Comparison of ENCODE assay signal across 26 cellular contexts in genomic region chr19:7969560-7969949, GRCh38. TPM values are rescaled to one million over a fixed set of nuclear protein-coding genes. Genes with fewer than 3 reads are reported as not detected.
A peak's percentile ranks its signal among the peaks of the same experiment; 100 is the strongest.
DNase-seq lines count a peak whose midpoint lies in the region; ATAC-seq, FAIRE-seq and TF ChIP-seq lines count a peak whose summit lies in the region.
"Had no signal": no experiment of that assay in that cellular context is flagged by ENCODE, and none has a peak within 500 bp of the region (broad histone marks: within the 10 kb centered on the region; RNA-seq: fewer than 3 reads in every experiment).

No MANE protein-coding gene starts in this region.

- no peaks in the 10 kb centered on the region for H3K27me3 ChIP-seq in GM23338 (ENCODE audit: insufficient read depth)
- H3K27me3 ChIP-seq in OCI-LY3 (ENCODE audit: low read depth, low read length), result no peaks in the 10 kb centered on the region
- H3K27me3 ChIP-seq in H1 (replicated peaks in 1 of 4; ENCODE audit: control insufficient read depth in 3 of 4, extremely low read depth in 1 of 4, insufficient read depth in 3 of 4, low read length in 3 of 4), result no peaks in the 10 kb centered on the region
- no peaks in the 10 kb centered on the region for H3K27me3 ChIP-seq in trophoblast cell (ENCODE audit: insufficient read depth, low read length)
- H3K27me3 ChIP-seq: BE2C, SJSA1 had no signal

- CTCF ChIA-PET in H1 (lab: Charles Lee; ENCODE audit: partially characterized antibody), result interaction anchor here (0.6 to 4.9 kb wide), 23 partner anchors 9 to 467 kb away, joined by 3 to 36 read pairs (median 5); partner anchors contain the start of gene TIMM44

- no peaks in the 10 kb centered on the region for H3K23me2 ChIP-seq in H1 (ENCODE audit: low read depth, low read length)

- peak; percentile 77 for FAIRE-seq in H1 (lab: Jason Lieb, UNC)
- FAIRE-seq: G401.6, HTR-8/SVneo, K562 had no signal

- H3K4me3 ChIP-seq in GM23338 (no peak overlapping the region), OCI-LY3 (ENCODE audit: low read length) (no peak overlapping the region), H1 (ENCODE audit: extremely low read depth in 1 of 4, insufficient read depth in 2 of 4, low read depth in 3 of 4, low read length in 4 of 4) (no peak overlapping the region; a peak in 1 of 8 replicates), trophoblast cell (ENCODE audit: low read depth, low read length) (no peak overlapping the region)
- H3K4me3 ChIP-seq: K562, PC-9, SJSA1 had no signal

- no peaks in the 10 kb centered on the region; the same call in 1 of the 2 replicates for H3K79me2 ChIP-seq in GM23338 (replicated peaks; ENCODE audit: insufficient read depth)
- no peaks in the 10 kb centered on the region for H3K79me2 ChIP-seq in OCI-LY3 (ENCODE audit: low read length)
- H3K79me2 ChIP-seq in H1 (ENCODE audit: control insufficient read depth in 1 of 2, insufficient read depth in 2 of 2, low read length in 2 of 2), result peaks cover 0 to 3% of the 10 kb centered on the region in 2 experiments; a peak in 1 of 4 replicates
- H3K79me2 ChIP-seq in trophoblast cell (ENCODE audit: control insufficient read depth, insufficient read depth, low read length, poor library complexity), result no peaks in the 10 kb centered on the region

- 30% methylated on average over 11 of the region's 11 CpGs; no CpG with 5 or more reads in 1 of the 2 experiments for WGBS in H1 (ENCODE audit: extremely low coverage in 1 of 2, insufficient coverage in 1 of 2, insufficient read length in 1 of 2, insufficient replicate concordance in 2 of 2, low coverage in 1 of 2, low lambda C conversion rate in 2 of 2, missing lambda C conversion rate in 1 of 2), 2 experiments
- no CpG with 5 or more reads among the region's 11 CpGs for WGBS in trophoblast cell (ENCODE audit: extremely low coverage, insufficient coverage, insufficient read length)

- H4K91ac ChIP-seq in H1 (replicated peaks; ENCODE audit: insufficient read length, low read length) (no peak overlapping the region), trophoblast cell (ENCODE audit: low read depth, low read length) (no peak overlapping the region)

- H2BK120ac ChIP-seq in H1 (replicated peaks; ENCODE audit: low read depth, low read length) (no peak overlapping the region), trophoblast cell (ENCODE audit: insufficient read depth, low read length, poor library complexity) (no peak overlapping the region)

- H3K79me1 ChIP-seq in H1 (ENCODE audit: low read depth, low read length) (no peaks in the 10 kb centered on the region; the same call in none of the 2 replicates), trophoblast cell (ENCODE audit: low read length) (peaks cover 4% of the 10 kb centered on the region)

- H2BK5ac ChIP-seq in H1 (ENCODE audit: low read depth, low read length) (peak overlapping the region; percentile 28; the same call in 1 of the 2 replicates), trophoblast cell (ENCODE audit: low read depth, low read length, poor library complexity) (no peak overlapping the region)

- no peaks in the 10 kb centered on the region for H3K9me3 ChIP-seq in OCI-LY3 (ENCODE audit: insufficient read depth, low read length)
- no peaks in the 10 kb centered on the region for H3K9me3 ChIP-seq in H1 (ENCODE audit: insufficient read depth in 2 of 2, low read depth in 1 of 2, low read length in 1 of 2)
- no peaks in the 10 kb centered on the region for H3K9me3 ChIP-seq in trophoblast cell (ENCODE audit: insufficient read depth, low read depth, low read length)
- H3K9me3 ChIP-seq: BE2C, SJSA1 had no signal

- H4K8ac ChIP-seq in H1 (ENCODE audit: extremely low read depth, insufficient read depth, low read length) (no peak overlapping the region; the same call in 1 of the 2 replicates), trophoblast cell (ENCODE audit: low read depth, low read length) (no peak overlapping the region)

- POLR2A ChIA-PET in H1 (lab: Charles Lee; ENCODE audit: partially characterized antibody), result interaction anchor here (0.8 to 6.2 kb wide), 10 partner anchors 10 to 99 kb away, joined by 3 to 55 read pairs (median 6); partner anchors contain the start of genes CTXN1 and TIMM44

- peak; percentile 87 for DNase-seq in GM23338 (ENCODE audit: low spot score)
- DNase-seq in H1 (ENCODE audit: low read depth in 1 of 2, low spot score in 2 of 2), result peak in 1 of 2 experiments; percentile 34
- peak; percentile 78 for DNase-seq in iPS-NIHi11 (ENCODE audit: low spot score)
- DNase-seq in trophoblast cell, result no peak
- DNase-seq in GOT3 (lab: John Stamatoyannopoulos, UW), result no peak
- DNase-seq in midbrain (lab: John Stamatoyannopoulos, UW), result no peak
- DNase-seq: BE2C; CD4-positive, CD25-positive, alpha-beta regulatory T cell; COR-L47; DMS 273 treated with DMSO at 0.1 percent for 48 hours; DND-41; HCEC 1CT; NCI-H1105; NCI-H1694; NCI-H2081 treated with DMSO at 0.1 percent for 48 hours; NCI-H510A; NCI-H748 treated with DMSO at 0.1 percent for 48 hours; PC-9 had no signal

- no peaks in the 10 kb centered on the region for H3K9me3 Mint-ChIP-seq in GM23338
- H3K9me3 Mint-ChIP-seq: CD4-positive, CD25-positive, alpha-beta regulatory T cell had no signal

- H3K27ac ChIP-seq in GM23338 (ENCODE audit: low read depth), result peak overlapping the region; percentile 27
- peak overlapping the region; percentile 22; the same call in 1 of the 2 replicates for H3K27ac ChIP-seq in OCI-LY3 (ENCODE audit: low read length)
- H3K27ac ChIP-seq in H1 (ENCODE audit: low read depth, low read length), result peak overlapping the region; percentile 49; the same call in 1 of the 2 replicates
- H3K27ac ChIP-seq in trophoblast cell (ENCODE audit: low read depth, low read length), result no peak overlapping the region
- H3K27ac ChIP-seq: HL-60, PC-9, SJSA1 had no signal

- peak overlapping the region; percentile 29 for H3K4me2 ChIP-seq in GM23338
- no peak overlapping the region for H3K4me2 ChIP-seq in OCI-LY3 (ENCODE audit: low read length)
- peak overlapping the region; percentile 32 to 58; a peak in 2 of 4 replicates for H3K4me2 ChIP-seq in H1 (ENCODE audit: insufficient read depth in 1 of 2, low read depth in 2 of 2, low read length in 2 of 2)
- no peak overlapping the region for H3K4me2 ChIP-seq in trophoblast cell (ENCODE audit: low read length)
- H3K4me2 ChIP-seq: PC-9 had no signal

- H3F3A ChIP-seq in GM23338 (replicated peaks; ENCODE audit: low read depth), result peaks cover 51% of the 10 kb centered on the region

- H4K5ac ChIP-seq in H1 (ENCODE audit: insufficient read length, low read depth, low read length), result no peak overlapping the region

- H3K9me2 ChIP-seq in GM23338 (ENCODE audit: insufficient read depth), result no peaks in the 10 kb centered on the region

- H3K27ac Mint-ChIP-seq in GM23338, result peak overlapping the region; percentile 42

- H2BK15ac ChIP-seq in H1 (ENCODE audit: low read length), result no peak overlapping the region

- no peak overlapping the region; the same call in 2 of the 3 replicates for H3K4me3 Mint-ChIP-seq in GM23338
- H3K4me3 Mint-ChIP-seq: CD4-positive, CD25-positive, alpha-beta regulatory T cell had no signal

- H3K18ac ChIP-seq in H1 (ENCODE audit: extremely low read depth, low read length) (peak overlapping the region; percentile 25; the same call in 1 of the 2 replicates), trophoblast cell (ENCODE audit: low read length) (no peak overlapping the region)

- no peak overlapping the region for H3K56ac ChIP-seq in H1 (replicated peaks; ENCODE audit: insufficient read length, low read depth, low read length)

- H2AK5ac ChIP-seq in H1 (ENCODE audit: low read depth, low read length) (no peak overlapping the region), trophoblast cell (ENCODE audit: low read length) (no peak overlapping the region)

- peaks cover 23% of the 10 kb centered on the region for H3K4me1 Mint-ChIP-seq in GM23338

- no peak; a peak in 1 of 4 replicates for TF ChIP-seq CTCF in GM23338 (conservative IDR thresholded peaks at IDR 0.05; ENCODE audit: low read depth in 2 of 2)
- TF ChIP-seq CTCF in OCI-LY3 (IDR thresholded peaks at IDR 0.05; ENCODE audit: low read depth, low read length), result no peak
- TF ChIP-seq CTCF in H1 (IDR thresholded peaks at IDR 0.05; ENCODE audit: control extremely low read depth in 1 of 3, insufficient read depth in 1 of 3, low read depth in 1 of 3, low read length in 3 of 3), result no peak

- no peak for TF ChIP-seq RAD21 in H1 (IDR thresholded peaks at IDR 0.05 in 1 of 2, conservative IDR thresholded peaks at IDR 0.05 in 1 of 2; ENCODE audit: low read depth in 2 of 2, low read length in 2 of 2)

- H3K4ac ChIP-seq in H1 (replicated peaks; ENCODE audit: insufficient read length, low read depth, low read length) (no peak overlapping the region), trophoblast cell (ENCODE audit: low read depth, low read length) (no peak overlapping the region)

- no peak overlapping the region for H2BK20ac ChIP-seq in H1 (ENCODE audit: low read length)

- TF ChIP-seq POLR2A in H1 (IDR thresholded peaks at IDR 0.05; ENCODE audit: control extremely low read depth in 1 of 2, low read depth in 2 of 2, low read length in 2 of 2), result no peak

- no peak for TF ChIP-seq EP300 in H1 (IDR thresholded peaks at IDR 0.05; ENCODE audit: borderline replicate concordance in 1 of 2, low read depth in 2 of 2, low read length in 2 of 2)

- H3K14ac ChIP-seq in H1 (ENCODE audit: insufficient read length) (no peak overlapping the region), trophoblast cell (ENCODE audit: low read length) (no peak overlapping the region)

- H3K9ac ChIP-seq in OCI-LY3 (ENCODE audit: low read length) (no peak overlapping the region), H1 (replicated peaks in 1 of 4; ENCODE audit: extremely low read depth in 1 of 4, low read depth in 3 of 4, low read length in 3 of 4) (peak overlapping the region in 2 of 4 experiments; percentile 4 to 40; a peak in 3 of 7 replicates), trophoblast cell (ENCODE audit: low read length) (no peak overlapping the region)

- H4K20me1 ChIP-seq in GM23338 (replicated peaks; ENCODE audit: insufficient read depth), result peaks cover 31% of the 10 kb centered on the region; the same call in 1 of the 2 replicates
- H4K20me1 ChIP-seq in OCI-LY3 (ENCODE audit: insufficient read depth, low read length), result no peaks in the 10 kb centered on the region; the same call in 1 of the 2 replicates
- peaks cover 2 to 34% of the 10 kb centered on the region in 2 experiments for H4K20me1 ChIP-seq in H1 (replicated peaks in 1 of 2; ENCODE audit: control insufficient read depth in 1 of 2, insufficient read depth in 2 of 2, low read length in 2 of 2)

- peaks cover 35% of the 10 kb centered on the region for H3K36me3 ChIP-seq in GM23338 (ENCODE audit: insufficient read depth)
- H3K36me3 ChIP-seq in OCI-LY3 (replicated peaks; ENCODE audit: low read depth, low read length), result peaks cover 58% of the 10 kb centered on the region
- peaks cover 26 to 54% (median 52%) of the 10 kb centered on the region in 4 experiments for H3K36me3 ChIP-seq in H1 (ENCODE audit: control insufficient read depth in 2 of 4, insufficient read depth in 4 of 4, low read length in 3 of 4)
- peaks cover 69 to 70% of the 10 kb centered on the region in 2 experiments for H3K36me3 ChIP-seq in trophoblast cell (ENCODE audit: control insufficient read depth in 1 of 2, insufficient read depth in 2 of 2, low read length in 2 of 2)

- no peak overlapping the region for H2AFZ ChIP-seq in GM23338
- no peak overlapping the region for H2AFZ ChIP-seq in OCI-LY3 (ENCODE audit: low read depth, low read length)
- H2AFZ ChIP-seq in H1 (ENCODE audit: low read length), result no peak overlapping the region
- no peak overlapping the region for H2AFZ ChIP-seq in trophoblast cell (ENCODE audit: insufficient read depth, low read length, poor library complexity)
- H2AFZ ChIP-seq: PC-9 had no signal

- peaks cover 23% of the 10 kb centered on the region for H3K27me3 Mint-ChIP-seq in GM23338 (ENCODE audit: insufficient read depth, low read depth, poor library complexity)
- H3K27me3 Mint-ChIP-seq: CD4-positive, CD25-positive, alpha-beta regulatory T cell had no signal

- no peak overlapping the region for H4K12ac ChIP-seq in trophoblast cell (ENCODE audit: low read depth, low read length)

- H3K4me1 ChIP-seq in GM23338 (ENCODE audit: insufficient read depth) (peaks cover 15% of the 10 kb centered on the region), OCI-LY3 (ENCODE audit: low read length) (no peaks in the 10 kb centered on the region), H1 (replicated peaks in 1 of 4; ENCODE audit: control insufficient read depth in 3 of 4, insufficient read depth in 4 of 4, low read length in 3 of 4) (peaks cover 0 to 10% (median 9%) of the 10 kb centered on the region in 4 experiments; a peak in 6 of 7 replicates), trophoblast cell (ENCODE audit: control insufficient read depth in 1 of 2, insufficient read depth in 2 of 2, low read length in 2 of 2) (peaks cover 4 to 11% of the 10 kb centered on the region in 2 experiments)
- H3K4me1 ChIP-seq: BE2C, SJSA1 had no signal

- H2BK12ac ChIP-seq in H1 (ENCODE audit: low read depth, low read length) (no peak overlapping the region), trophoblast cell (ENCODE audit: low read length) (no peak overlapping the region)

- ATAC-seq in GM23338 (peak; percentile 82), GM18498 (IDR thresholded peaks at IDR 0.05; ENCODE audit: unreplicated experiment) (no peak)
- ATAC-seq: K562 had no signal

- H3K36me3 Mint-ChIP-seq in GM23338 (ENCODE audit: low read depth), result peaks cover 73% of the 10 kb centered on the region

- no peak overlapping the region for H3K23ac ChIP-seq in H1 (ENCODE audit: insufficient read length)
- H3K23ac ChIP-seq in trophoblast cell (ENCODE audit: low read length), result no peak overlapping the region

RNA-seq across cellular contexts. Expression of gene TIMM44, which starts 26.1 kb away (rescaled TPM):
- total RNA-seq in GM23338 (2014; rRNA removed; shearing (Covaris generic)), result 121 and 125 TPM in 2 replicates
- polyA plus RNA-seq in GM23338 (2016; fragmentation: Nextera tagmentation; extraction: Ambion mirVana), result 128 and 131 TPM in 2 replicates
- 123 and 131 TPM in 2 replicates for total RNA-seq in H1 (2021; fragmentation: NEBNext Ultra II Directional; extraction: Animal tissue kit (Norgen Biotek cat#: 25700))
- 150 and 182 TPM in 2 replicates for polyA plus RNA-seq in H1 (2011; rRNA removed)
- 146 TPM for polyA plus RNA-seq in H1 (2011; cell fraction: cytosol; rRNA removed)
- polyA plus RNA-seq in H1 (2011; cell fraction: nucleus; rRNA removed), result 233 TPM
- 104 to 111 TPM (median 110 TPM) in 4 replicates for polyA plus RNA-seq in H1 (2012, experiment 1 of 2)
- polyA plus RNA-seq in H1 (2012, experiment 2 of 2), result 96.8 TPM
- polyA plus RNA-seq in H1 (2013, experiment 1 of 2), result 82.6 TPM
- 83.2 TPM for polyA plus RNA-seq in H1 (2013, experiment 2 of 2)
- polyA minus RNA-seq in H1 (2011; rRNA and poly(A)+ RNA removed), result 39.9 and 48.1 TPM in 2 replicates
- 68.8 TPM for polyA minus RNA-seq in H1 (2011; cell fraction: cytosol; rRNA and poly(A)+ RNA removed)
- 56.9 TPM for polyA minus RNA-seq in H1 (2011; cell fraction: nucleus; rRNA and poly(A)+ RNA removed)
- polyA plus RNA-seq in trophoblast cell (2013), result 55.8 and 58.2 TPM in 2 replicates

RNA-seq across cellular contexts. Expression of gene ELAVL1, which starts 35.9 kb away (rescaled TPM):
- total RNA-seq in GM23338 (2014; rRNA removed; shearing (Covaris generic)), result 118 and 143 TPM in 2 replicates
- polyA plus RNA-seq in GM23338 (2016; fragmentation: Nextera tagmentation; extraction: Ambion mirVana) (74.1 and 81.6 TPM in 2 replicates), H1 (2011; rRNA removed) (56.7 and 65.2 TPM in 2 replicates)
- 163 and 167 TPM in 2 replicates for total RNA-seq in H1 (2021; fragmentation: NEBNext Ultra II Directional; extraction: Animal tissue kit (Norgen Biotek cat#: 25700))
- 74.2 TPM for polyA plus RNA-seq in H1 (2011; cell fraction: cytosol; rRNA removed)
- 70.1 TPM for polyA plus RNA-seq in H1 (2011; cell fraction: nucleus; rRNA removed)
- 111 to 115 TPM (median 113 TPM) in 4 replicates for polyA plus RNA-seq in H1 (2012, experiment 1 of 2)
- polyA plus RNA-seq in H1 (2012, experiment 2 of 2), result 69.3 TPM
- polyA plus RNA-seq in H1 (2013, experiment 1 of 2), result 71.2 TPM
- 73.0 TPM for polyA plus RNA-seq in H1 (2013, experiment 2 of 2)
- 85.2 and 94.8 TPM in 2 replicates for polyA minus RNA-seq in H1 (2011; rRNA and poly(A)+ RNA removed)
- polyA minus RNA-seq in H1 (2011; cell fraction: cytosol; rRNA and poly(A)+ RNA removed), result 70.8 TPM
- polyA minus RNA-seq in H1 (2011; cell fraction: nucleus; rRNA and poly(A)+ RNA removed), result 18.9 TPM
- polyA plus RNA-seq in trophoblast cell (2013), result 65.9 and 68.2 TPM in 2 replicates

RNA-seq across cellular contexts. Expression of gene CTXN1, which starts 43.6 kb away (rescaled TPM):
- total RNA-seq in GM23338 (2014; rRNA removed; shearing (Covaris generic)), result 52.4 and 53.1 TPM in 2 replicates
- 22.3 and 22.5 TPM in 2 replicates for polyA plus RNA-seq in GM23338 (2016; fragmentation: Nextera tagmentation; extraction: Ambion mirVana)
- 58.0 and 64.5 TPM in 2 replicates for total RNA-seq in H1 (2021; fragmentation: NEBNext Ultra II Directional; extraction: Animal tissue kit (Norgen Biotek cat#: 25700))
- polyA plus RNA-seq in H1 (2011; rRNA removed), result 16.4 and 39.1 TPM in 2 replicates
- 15.2 TPM for polyA plus RNA-seq in H1 (2011; cell fraction: cytosol; rRNA removed)
- 29.7 TPM for polyA plus RNA-seq in H1 (2011; cell fraction: nucleus; rRNA removed)
- polyA plus RNA-seq in H1 (2012, experiment 1 of 2), result 13.0 to 35.0 TPM (median 34.2 TPM) in 4 replicates
- polyA plus RNA-seq in H1 (2012, experiment 2 of 2), result 25.9 TPM
- polyA plus RNA-seq in H1 (2013, experiment 1 of 2), result 44.9 TPM
- polyA plus RNA-seq in H1 (2013, experiment 2 of 2), result 51.0 TPM
- polyA minus RNA-seq in H1 (2011; rRNA and poly(A)+ RNA removed), result 0.54 and 1.6 TPM in 2 replicates
- polyA minus RNA-seq in H1 (2011; cell fraction: cytosol; rRNA and poly(A)+ RNA removed), result 38.1 TPM
- 17.8 TPM for polyA minus RNA-seq in H1 (2011; cell fraction: nucleus; rRNA and poly(A)+ RNA removed)
- polyA plus RNA-seq in trophoblast cell (2013), result 21.5 and 23.0 TPM in 2 replicates
- total RNA-seq: CD4-positive, CD25-positive, alpha-beta regulatory T cell; SJSA1 had no signal
- polyA plus RNA-seq: CD4-positive, CD25-positive, alpha-beta regulatory T cell had no signal

RNA-seq across cellular contexts. Expression of gene SNAPC2, which starts 49.4 kb away (rescaled TPM):
- 17.2 and 25.1 TPM in 2 replicates for total RNA-seq in GM23338 (2014; rRNA removed; shearing (Covaris generic))
- polyA plus RNA-seq in GM23338 (2016; fragmentation: Nextera tagmentation; extraction: Ambion mirVana) (16.4 and 17.1 TPM in 2 replicates), H1 (2011; rRNA removed) (18.2 and 29.0 TPM in 2 replicates)
- total RNA-seq in H1 (2021; fragmentation: NEBNext Ultra II Directional; extraction: Animal tissue kit (Norgen Biotek cat#: 25700)), result 20.3 and 22.9 TPM in 2 replicates
- 16.9 TPM for polyA plus RNA-seq in H1 (2011; cell fraction: cytosol; rRNA removed)
- polyA plus RNA-seq in H1 (2011; cell fraction: nucleus; rRNA removed), result 29.6 TPM
- polyA plus RNA-seq in H1 (2012, experiment 1 of 2), result 20.8 to 23.5 TPM (median 21.4 TPM) in 4 replicates
- 25.4 TPM for polyA plus RNA-seq in H1 (2012, experiment 2 of 2)
- polyA plus RNA-seq in H1 (2013, experiment 1 of 2), result 27.7 TPM
- polyA plus RNA-seq in H1 (2013, experiment 2 of 2), result 29.0 TPM
- polyA minus RNA-seq in H1 (2011; rRNA and poly(A)+ RNA removed), result 5.7 and 6.0 TPM in 2 replicates
- 13.8 TPM for polyA minus RNA-seq in H1 (2011; cell fraction: cytosol; rRNA and poly(A)+ RNA removed)
- 9.5 TPM for polyA minus RNA-seq in H1 (2011; cell fraction: nucleus; rRNA and poly(A)+ RNA removed)
- 16.9 and 18.3 TPM in 2 replicates for polyA plus RNA-seq in trophoblast cell (2013)

RNA-seq across cellular contexts. Expression of gene TGFBR3L, which starts 54.9 kb away (rescaled TPM):
- total RNA-seq in GM23338 (2014; rRNA removed; shearing (Covaris generic)), result 1.7 and 5.6 TPM in 2 replicates
- polyA plus RNA-seq in GM23338 (2016; fragmentation: Nextera tagmentation; extraction: Ambion mirVana) (6.2 and 7.0 TPM in 2 replicates), H1 (2011; rRNA removed) (3.1 and 8.9 TPM in 2 replicates)
- total RNA-seq in H1 (2021; fragmentation: NEBNext Ultra II Directional; extraction: Animal tissue kit (Norgen Biotek cat#: 25700)), result 3.7 and 4.3 TPM in 2 replicates
- 2.2 TPM for polyA plus RNA-seq in H1 (2011; cell fraction: cytosol; rRNA removed)
- polyA plus RNA-seq in H1 (2011; cell fraction: nucleus; rRNA removed), result 3.3 TPM
- polyA plus RNA-seq in H1 (2012, experiment 1 of 2), result 3.3 to 6.1 TPM (median 4.6 TPM) in 4 replicates
- polyA plus RNA-seq in H1 (2012, experiment 2 of 2), result 2.7 TPM
- polyA plus RNA-seq in H1 (2013, experiment 1 of 2), result 5.3 TPM
- polyA plus RNA-seq in H1 (2013, experiment 2 of 2), result 5.7 TPM
- polyA minus RNA-seq in H1 (2011; rRNA and poly(A)+ RNA removed), result not detected in 2 replicates
- 3.7 TPM for polyA minus RNA-seq in H1 (2011; cell fraction: cytosol; rRNA and poly(A)+ RNA removed)
- 2.4 TPM for polyA minus RNA-seq in H1 (2011; cell fraction: nucleus; rRNA and poly(A)+ RNA removed)
- 0.64 and 0.90 TPM in 2 replicates for polyA plus RNA-seq in trophoblast cell (2013)
- total RNA-seq: A172, K562, SJSA1 had no signal
- polyA plus RNA-seq: CD4-positive, CD25-positive, alpha-beta regulatory T cell; K562 had no signal

Comparison
In these comparisons a context has a peak if more than half of its experiments do, and no peak if none do; other contexts are left out.
1. DNase-seq: peak in GM23338 (single experiment) and iPS-NIHi11 (single experiment); none in trophoblast cell (0 of 2), GOT3 (single experiment) and midbrain (single experiment).
2. H3K4me2 ChIP-seq: peak in GM23338 (single experiment) and H1 (2 of 2); none in OCI-LY3 (single experiment) and trophoblast cell (single experiment).